ENCODE assay signal across 8 cellular contexts in genomic region chr19:44164673-44165512, GRCh38. TPM values are rescaled to one million over a fixed set of nuclear protein-coding genes. Genes with fewer than 3 reads are reported as not detected.
DNase-seq lines count a peak whose midpoint lies in the region; ATAC-seq and TF ChIP-seq lines count a peak whose summit lies in the region.

Gene ZNF226 (plus strand): TSS chr19:44165100. CDS start chr19:44170081, 4,981 bp downstream.

- H3K36me3 ChIP-seq in ovary = no peaks in the 10 kb centered on the region
- H3K36me3 ChIP-seq in thyroid gland = peaks cover 9 to 15% of the 10 kb centered on the region in 2 donors

- peaks cover 28% of the 10 kb centered on the region for H3K4me1 Mint-ChIP-seq in HFFc6 (ENCODE audit: low read depth)

- peaks cover 38% of the 10 kb centered on the region for H3K36me3 Mint-ChIP-seq in HFFc6 (ENCODE audit: low read depth)

- H3K27me3 ChIP-seq in ovary = no peaks in the 10 kb centered on the region
- H3K27me3 ChIP-seq in thyroid gland = no peaks in the 10 kb centered on the region

- TF ChIP-seq CTCF in HFFc6 (IDR thresholded peaks at IDR 0.05) (no peak), ovary (IDR thresholded peaks at IDR 0.05) (peak in 1 of 3 donors; percentile 5), thyroid gland (IDR thresholded peaks at IDR 0.05) (no peak)

- H3K4me1 ChIP-seq in ovary (ENCODE audit: insufficient read depth) (peaks cover 5% of the 10 kb centered on the region), thyroid gland (peaks cover 8 to 11% of the 10 kb centered on the region in 2 donors)

- TF ChIP-seq POLR2A in ovary (IDR thresholded peaks at IDR 0.05) (peak; percentile 46), thyroid gland (IDR thresholded peaks at IDR 0.05) (peak in 1 of 2 donors; percentile 53)

- peak within 1 kb of the TSS; percentile 52 to 83 for H3K27ac ChIP-seq in ovary
- H3K27ac ChIP-seq in thyroid gland = peak within 1 kb of the TSS; percentile 66 to 83 (median 79)

- peaks cover 1% of the 10 kb centered on the region; the same call in 1 of the 2 replicates for H3K27me3 Mint-ChIP-seq in HFFc6 (ENCODE audit: insufficient read depth)

- no peak for TF ChIP-seq EP300 in ovary (IDR thresholded peaks at IDR 0.05)

- H3K27ac Mint-ChIP-seq in HFFc6 = peak within 1 kb of the TSS; percentile 99

- H3K4me3 ChIP-seq in ovary (peak within 1 kb of the TSS; percentile 68), thyroid gland (replicated peaks in 1 of 3) (peak within 1 kb of the TSS; percentile 44 to 98 (median 69))

- peak within 1 kb of the TSS; percentile 99 for H3K4me3 Mint-ChIP-seq in HFFc6

- 0 to 1% (median 0%) methylated on average over 32 of the region's 32 CpGs for WGBS in ovary, 3 donors
- WGBS in thyroid gland, 2 donors = 0 to 1% methylated on average over 29 to 32 of the region's 32 CpGs

- intact Hi-C loops in Right ventricle myocardium inferior (cut with DNase I) (loop anchor here (2.0 to 5.0 kb wide), 3 partner anchors 42 to 142 kb away; partner anchors contain the start of genes ZNF225 and ZNF235), ovary (cut with DNase I) (loop anchor here in 1 of 4 donors (5.0 kb wide), 1 partner anchor 53 kb away; the partner anchor contains the start of gene ZNF225), thyroid gland (cut with DNase I) (loop anchor here (10.0 kb wide), 1 partner anchor 50 kb away; the partner anchor contains the start of gene ZNF225)

- ATAC-seq in Right ventricle myocardium inferior = peak; percentile 99

- DNase-seq in GM04504 (ENCODE audit: low read depth) (peak; percentile 97), HFFc6 (peak; percentile 98), NCI-H1092 treated with DMSO at 0.1 percent for 48 hours (lab: John Stamatoyannopoulos, UW) (peak; percentile 95), SKM-1 treated with dmso at 0.1 percent for 144 hours (lab: John Stamatoyannopoulos, UW; ENCODE audit: unreplicated experiment) (peak; percentile 84), Right ventricle myocardium inferior (ENCODE audit: missing footprints) (peak; percentile 89), ovary (peak; percentile 82 to 88 (median 84)), thyroid gland (peak; percentile 91 to 93)
- peak; percentile 62 for DNase-seq in activated naive CD8-positive, alpha-beta T cell treated with anti-CD3 and anti-CD28 coated beads, Interleukin-2, amount 50 U/mL, for 16 hours (ENCODE audit: low read depth, low spot score)

- H3K9me3 Mint-ChIP-seq in HFFc6 = peaks cover 16% of the 10 kb centered on the region

- H3K9me3 ChIP-seq in ovary (peaks cover 0 to 25% of the 10 kb centered on the region in 2 donors), thyroid gland (no peaks in the 10 kb centered on the region)

RNA-seq across cellular contexts. Expression of gene ZNF226, which starts in this region (rescaled TPM):
- 10 to 100 TPM; 20.8 to 25.7 (median 22.6) TPM for total RNA-seq in HFFc6 (2021; fragmentation: NEBNext Ultra II Directional; extraction: Animal tissue kit (Norgen Biotek cat#: 25700))
- total RNA-seq in Right ventricle myocardium inferior (15.7 TPM), ovary (10 to 100 TPM; 11.5 to 30.3 (median 22.4) TPM), thyroid gland (10 to 100 TPM; 19.3 to 50.0 (median 37.8) TPM)
- polyA plus RNA-seq in ovary = 10 to 100 TPM; 18.1 to 27.3 TPM

Comparison
In these comparisons a context has a peak if more than half of its experiments do, and no peak if none do; other contexts are left out.
1. Peak in every context shown above with its lines: DNase-seq, ATAC-seq, H3K4me3 ChIP-seq and H3K27ac ChIP-seq.